In the genomic region with DNA sequence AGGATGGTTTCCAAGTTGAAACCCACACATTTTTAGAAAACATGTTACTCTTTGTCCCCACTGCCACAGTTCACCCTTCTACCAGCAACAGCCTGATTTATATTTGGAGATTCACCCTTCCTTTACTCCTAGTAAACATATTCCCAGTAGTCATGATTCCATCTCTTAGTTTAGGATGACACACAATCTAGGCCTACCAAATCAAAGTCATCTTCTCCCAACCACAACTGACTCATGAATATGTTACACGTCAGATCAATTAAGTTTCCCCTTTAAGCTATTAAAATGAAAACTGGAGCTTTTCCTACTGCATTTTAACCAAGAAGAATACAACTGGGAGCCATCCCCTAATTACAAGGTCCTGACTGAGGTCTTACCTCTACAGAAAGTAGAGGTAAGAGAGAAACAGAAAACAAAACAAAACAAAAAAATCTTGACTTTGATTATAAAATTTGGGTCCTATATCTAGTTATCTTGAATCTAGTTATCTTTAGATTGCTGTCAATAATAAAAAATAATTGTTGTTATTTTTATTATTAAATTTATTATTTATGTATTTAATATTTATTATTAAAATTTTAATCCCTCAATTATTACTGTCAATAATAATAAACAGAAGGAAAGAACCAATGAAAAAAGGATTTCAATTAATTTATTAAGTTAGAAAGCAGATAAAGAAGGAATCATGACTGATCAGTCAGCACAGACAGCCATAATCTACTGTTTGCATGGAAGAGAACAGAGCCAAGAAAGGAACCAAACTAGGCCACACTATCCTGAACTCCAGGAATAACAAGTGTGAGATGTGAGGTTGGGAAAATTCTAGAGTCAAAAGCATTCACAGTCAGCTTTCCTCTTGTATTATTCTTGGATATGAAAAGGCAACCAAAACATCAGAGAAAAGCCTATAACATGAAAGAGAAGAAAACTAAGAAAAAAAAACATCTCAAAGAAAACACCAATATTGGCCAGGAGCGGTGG, we compare ENCODE assay signal across 21 cellular contexts. TPM values are rescaled to one million over a fixed set of nuclear protein-coding genes. Genes with fewer than 3 reads are reported as not detected.
DNase-seq lines count a peak whose midpoint lies in the region; ATAC-seq, FAIRE-seq and TF ChIP-seq lines count a peak whose summit lies in the region.
"Had no signal": no experiment of that assay in that cellular context is flagged by ENCODE, and none has a peak within 500 bp of the region (broad histone marks: within the 10 kb centered on the region; RNA-seq: fewer than 3 reads in every experiment).

No MANE protein-coding gene starts in this region.

- H3K4me3 Mint-ChIP-seq in astrocyte (ENCODE audit: unreplicated experiment), result no peak overlapping the region
- H3K4me3 Mint-ChIP-seq in activated CD8-positive, alpha-beta T cell treated with anti-CD3 and anti-CD28 coated beads, Interleukin-2, amount 10 ng/mL, durations not matched to agents 7 days and 5 days, result no peak overlapping the region
- H3K4me3 Mint-ChIP-seq: activated CD4-positive, alpha-beta memory T cell treated with anti-CD3 and anti-CD28 coated beads for 36 hours; central memory CD8-positive, alpha-beta T cell; effector memory CD8-positive, alpha-beta T cell; memory B cell; nephron; stimulated activated naive CD8-positive, alpha-beta T cell treated with anti-CD3 and anti-CD28 coated beads, Interleukin-15, Interleukin-2, amounts not matched to agents 100 ng/mL and 50 ng/mL, for 24 hours had no signal

- H3K27me3 Mint-ChIP-seq in astrocyte (ENCODE audit: low read depth, unreplicated experiment), result no peaks in the 10 kb centered on the region
- H3K27me3 Mint-ChIP-seq in activated CD8-positive, alpha-beta T cell treated with anti-CD3 and anti-CD28 coated beads, Interleukin-2, amount 10 ng/mL, durations not matched to agents 7 days and 5 days (ENCODE audit: low read depth), result no peaks in the 10 kb centered on the region
- H3K27me3 Mint-ChIP-seq: activated CD4-positive, alpha-beta memory T cell treated with anti-CD3 and anti-CD28 coated beads for 36 hours; central memory CD8-positive, alpha-beta T cell; effector memory CD8-positive, alpha-beta T cell; memory B cell; stimulated activated naive CD8-positive, alpha-beta T cell treated with anti-CD3 and anti-CD28 coated beads, Interleukin-15, Interleukin-2, amounts not matched to agents 100 ng/mL and 50 ng/mL, for 24 hours had no signal

- H3K27ac Mint-ChIP-seq in astrocyte (ENCODE audit: unreplicated experiment), result no peak overlapping the region
- H3K27ac Mint-ChIP-seq in activated CD8-positive, alpha-beta T cell treated with anti-CD3 and anti-CD28 coated beads, Interleukin-2, amount 10 ng/mL, durations not matched to agents 7 days and 5 days, result no peak overlapping the region
- H3K27ac Mint-ChIP-seq: activated CD4-positive, alpha-beta memory T cell treated with anti-CD3 and anti-CD28 coated beads for 36 hours; effector memory CD8-positive, alpha-beta T cell; memory B cell; nephron; stimulated activated naive CD8-positive, alpha-beta T cell treated with anti-CD3 and anti-CD28 coated beads, Interleukin-15, Interleukin-2, amounts not matched to agents 100 ng/mL and 50 ng/mL, for 24 hours had no signal

- FAIRE-seq in astrocyte (lab: Jason Lieb, UNC), result peak; percentile 47
- FAIRE-seq in GM12891 (lab: Jason Lieb, UNC), result no peak

- H3K4me1 Mint-ChIP-seq in astrocyte (ENCODE audit: low read depth, unreplicated experiment), result no peaks in the 10 kb centered on the region
- H3K4me1 Mint-ChIP-seq in activated CD8-positive, alpha-beta T cell treated with anti-CD3 and anti-CD28 coated beads, Interleukin-2, amount 10 ng/mL, durations not matched to agents 7 days and 5 days (ENCODE audit: low read depth), result no peaks in the 10 kb centered on the region
- H3K4me1 Mint-ChIP-seq: nephron had no signal

- TF ChIP-seq POLR2A in GM12891 (IDR thresholded peaks at IDR 0.05; ENCODE audit: low read depth, low read length), result no peak

- CTCF ChIA-PET in AG04449 (lab: Yijun Ruan, JAX), result interaction anchor here (1.3 kb wide), 1 partner anchor 1601 kb away, joined by 5 read pairs; no protein-coding TSS in a partner anchor
- CTCF ChIA-PET in activated CD8-positive, alpha-beta T cell treated with anti-CD3 and anti-CD28 coated beads, Interleukin-2, amount 10 ng/mL, durations not matched to agents 7 days and 5 days (lab: Charles Lee), result no interaction called here

- peaks cover 6% of the 10 kb centered on the region for H3K36me3 Mint-ChIP-seq in astrocyte (ENCODE audit: low read depth, unreplicated experiment)
- peaks cover 13% of the 10 kb centered on the region for H3K36me3 Mint-ChIP-seq in activated CD8-positive, alpha-beta T cell treated with anti-CD3 and anti-CD28 coated beads, Interleukin-2, amount 10 ng/mL, durations not matched to agents 7 days and 5 days (ENCODE audit: low read depth)

- no peak overlapping the region for H3K9ac ChIP-seq in astrocyte (ENCODE audit: low read length)

- H3K27me3 ChIP-seq in astrocyte (ENCODE audit: insufficient read depth, low read length) (no peaks in the 10 kb centered on the region), foreskin keratinocyte (no peaks in the 10 kb centered on the region)

- peak; percentile 14 for DNase-seq in AG04449 (ENCODE audit: low read depth, low spot score)
- peak; percentile 83 for DNase-seq in HCEC 1CT
- DNase-seq in astrocyte (ENCODE audit: low read depth), result peak; percentile 76
- peak in 1 of 2 donors; percentile 59 for DNase-seq in foreskin keratinocyte
- no peak for DNase-seq in GM12891 (ENCODE audit: insufficient read length, low spot score)
- no peak for DNase-seq in activated CD8-positive, alpha-beta T cell treated with anti-CD3 and anti-CD28 coated beads, Interleukin-2, amount 10 ng/mL, durations not matched to agents 7 days and 5 days
- no peak for DNase-seq in HT-29 (ENCODE audit: low spot score)
- DNase-seq: activated CD4-positive, alpha-beta memory T cell treated with anti-CD3 and anti-CD28 coated beads for 36 hours; activated T-cell treated with anti-CD3 and anti-CD28 coated beads, Interleukin-2, amount 50 U/mL, for 48 hours; effector memory CD8-positive, alpha-beta T cell; NCI-H1048; NCI-H2081 treated with DMSO at 0.1 percent for 48 hours; NCI-H526; OCI-M1; stimulated activated CD4-positive, alpha-beta T cell treated with anti-CD3 and anti-CD28 coated beads, Interleukin-15, amount 100 ng/mL, for 24 hours had no signal

- no peaks in the 10 kb centered on the region for H3K79me2 ChIP-seq in astrocyte (ENCODE audit: insufficient read depth, low read length)

- H3K4me3 ChIP-seq in AG04449 (ENCODE audit: low read depth, low read length) (no peak overlapping the region), astrocyte (ENCODE audit: insufficient read depth, low read depth, low read length) (no peak overlapping the region)

- no peak overlapping the region for H3K27ac ChIP-seq in astrocyte (ENCODE audit: low read depth, low read length)
- no peak overlapping the region for H3K27ac ChIP-seq in foreskin keratinocyte

- no peak overlapping the region for H3K4me2 ChIP-seq in astrocyte (ENCODE audit: low read length)

- no peaks in the 10 kb centered on the region for H4K20me1 ChIP-seq in astrocyte (ENCODE audit: insufficient read depth, low read length)

- H3K9me3 ChIP-seq in astrocyte (ENCODE audit: insufficient read depth, low read depth, low read length), result no peaks in the 10 kb centered on the region

- H3K9me3 Mint-ChIP-seq in astrocyte (ENCODE audit: unreplicated experiment), result peaks cover 2% of the 10 kb centered on the region
- peaks cover 7% of the 10 kb centered on the region for H3K9me3 Mint-ChIP-seq in activated CD8-positive, alpha-beta T cell treated with anti-CD3 and anti-CD28 coated beads, Interleukin-2, amount 10 ng/mL, durations not matched to agents 7 days and 5 days (ENCODE audit: insufficient read depth)
- H3K9me3 Mint-ChIP-seq: effector memory CD8-positive, alpha-beta T cell; nephron had no signal

- H2AFZ ChIP-seq in astrocyte (ENCODE audit: low read depth, low read length), result no peak overlapping the region

- TF ChIP-seq CTCF in AG04449 (IDR thresholded peaks at IDR 0.05; ENCODE audit: insufficient read depth, low read length, missing control alignments) (no peak), astrocyte (IDR thresholded peaks at IDR 0.05; ENCODE audit: insufficient read depth, low read depth, low read length) (no peak), foreskin keratinocyte (conservative IDR thresholded peaks at IDR 0.05) (no peak)

- no peaks in the 10 kb centered on the region for H3K36me3 ChIP-seq in astrocyte (ENCODE audit: insufficient read depth, low read length)

- ATAC-seq in foreskin keratinocyte (peak; percentile 85), HG02678 (IDR thresholded peaks at IDR 0.05; ENCODE audit: unreplicated experiment) (no peak)
- no peak for ATAC-seq in activated CD8-positive, alpha-beta T cell treated with anti-CD3 and anti-CD28 coated beads, Interleukin-2, amount 10 ng/mL, durations not matched to agents 7 days and 5 days
- ATAC-seq: activated naive CD4-positive, alpha-beta T cell treated with anti-CD3 and anti-CD28 coated beads, Interleukin-2, amount 50 U/mL, for 72 hours; effector memory CD8-positive, alpha-beta T cell had no signal

- POLR2A ChIA-PET in AG04449 (lab: Yijun Ruan, JAX), result no interaction called here
- POLR2A ChIA-PET in activated CD8-positive, alpha-beta T cell treated with anti-CD3 and anti-CD28 coated beads, Interleukin-2, amount 10 ng/mL, durations not matched to agents 7 days and 5 days (lab: Charles Lee), result no interaction called here

- H3K4me1 ChIP-seq in astrocyte (ENCODE audit: insufficient read depth, low read length), result no peaks in the 10 kb centered on the region
- no peaks in the 10 kb centered on the region for H3K4me1 ChIP-seq in foreskin keratinocyte

TF ChIP-seq in GM12891, 5 proteins besides CTCF, POLR2A, EP300 and RAD21:
- TF ChIP-seq PAX5 (IDR thresholded peaks at IDR 0.05; ENCODE audit: insufficient read depth, low read length, severe bottlenecking) (no peak), SPI1 (IDR thresholded peaks at IDR 0.05; ENCODE audit: low read depth, low read length) (no peak), TAF1 (IDR thresholded peaks at IDR 0.05; ENCODE audit: low read depth, low read length) (no peak), POU2F2 (IDR thresholded peaks at IDR 0.05; ENCODE audit: low read depth, low read length) (no peak), POLR2AphosphoS5 (IDR thresholded peaks at IDR 0.05; ENCODE audit: low read depth, low read length) (no peak)

RNA-seq across cellular contexts. Expression of a gene that starts 12.5 kb away (rescaled TPM):
- total RNA-seq in astrocyte, result 6.9 and 7.6 TPM in 2 replicates
- total RNA-seq in foreskin keratinocyte, result 12.7 and 13.5 TPM in 2 replicates
- 10.8 and 11.9 TPM in 2 replicates for polyA plus RNA-seq in foreskin keratinocyte
- 11.5 TPM for polyA plus RNA-seq in GM12891 (2012; ENCODE audit: low read depth, missing spikeins)
- 10 to 100 TPM; 10.0 to 10.1 TPM for total RNA-seq in activated CD8-positive, alpha-beta T cell treated with anti-CD3 and anti-CD28 coated beads, Interleukin-2, amount 10 ng/mL, durations not matched to agents 7 days and 5 days
- 9.3 and 27.3 TPM in 2 replicates for total RNA-seq in HT-29 (2014; rRNA removed; shearing (Covaris generic))

Comparison
In these comparisons a context has a peak if more than half of its experiments do, and no peak if none do; other contexts are left out.
1. DNase-seq: peak in AG04449 (single experiment), HCEC 1CT (single experiment) and astrocyte (single experiment); none in GM12891 (single experiment), activated CD8-positive, alpha-beta T cell treated with anti-CD3 and anti-CD28 coated beads, Interleukin-2, amount 10 ng/mL, durations not matched to agents 7 days and 5 days (single experiment) and HT-29 (single experiment).